In the genomic region with DNA sequence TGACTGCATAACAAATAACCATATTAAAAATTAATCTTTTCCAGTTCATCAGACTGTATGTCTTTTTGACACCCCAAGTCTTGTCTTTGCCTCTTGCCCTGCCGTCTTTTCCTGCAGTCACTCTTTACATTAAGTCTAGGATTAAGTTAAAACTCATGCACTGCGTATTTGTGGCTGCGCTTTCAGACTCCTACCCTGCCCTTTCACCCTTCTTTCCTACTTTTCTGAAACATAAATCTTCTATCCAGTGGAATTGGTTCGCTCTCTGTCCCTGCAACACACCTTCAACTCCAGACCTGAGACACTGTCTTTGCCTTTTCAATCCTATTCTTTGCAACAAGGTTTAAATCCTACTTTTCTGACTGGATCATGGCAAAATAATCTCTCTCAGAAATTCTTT, we compare ENCODE assay signal across 1 cellular context.
TF ChIP-seq lines count a peak whose summit lies in the region.

No MANE protein-coding gene starts in this region.

TF ChIP-seq in GM23338, 12 proteins besides CTCF, POLR2A, EP300 and RAD21:
- TF ChIP-seq CREB1 (CRISPR knock-in tag; IDR thresholded peaks at IDR 0.05; ENCODE audit: low read depth): no peak
- TF ChIP-seq, protein P1, sequence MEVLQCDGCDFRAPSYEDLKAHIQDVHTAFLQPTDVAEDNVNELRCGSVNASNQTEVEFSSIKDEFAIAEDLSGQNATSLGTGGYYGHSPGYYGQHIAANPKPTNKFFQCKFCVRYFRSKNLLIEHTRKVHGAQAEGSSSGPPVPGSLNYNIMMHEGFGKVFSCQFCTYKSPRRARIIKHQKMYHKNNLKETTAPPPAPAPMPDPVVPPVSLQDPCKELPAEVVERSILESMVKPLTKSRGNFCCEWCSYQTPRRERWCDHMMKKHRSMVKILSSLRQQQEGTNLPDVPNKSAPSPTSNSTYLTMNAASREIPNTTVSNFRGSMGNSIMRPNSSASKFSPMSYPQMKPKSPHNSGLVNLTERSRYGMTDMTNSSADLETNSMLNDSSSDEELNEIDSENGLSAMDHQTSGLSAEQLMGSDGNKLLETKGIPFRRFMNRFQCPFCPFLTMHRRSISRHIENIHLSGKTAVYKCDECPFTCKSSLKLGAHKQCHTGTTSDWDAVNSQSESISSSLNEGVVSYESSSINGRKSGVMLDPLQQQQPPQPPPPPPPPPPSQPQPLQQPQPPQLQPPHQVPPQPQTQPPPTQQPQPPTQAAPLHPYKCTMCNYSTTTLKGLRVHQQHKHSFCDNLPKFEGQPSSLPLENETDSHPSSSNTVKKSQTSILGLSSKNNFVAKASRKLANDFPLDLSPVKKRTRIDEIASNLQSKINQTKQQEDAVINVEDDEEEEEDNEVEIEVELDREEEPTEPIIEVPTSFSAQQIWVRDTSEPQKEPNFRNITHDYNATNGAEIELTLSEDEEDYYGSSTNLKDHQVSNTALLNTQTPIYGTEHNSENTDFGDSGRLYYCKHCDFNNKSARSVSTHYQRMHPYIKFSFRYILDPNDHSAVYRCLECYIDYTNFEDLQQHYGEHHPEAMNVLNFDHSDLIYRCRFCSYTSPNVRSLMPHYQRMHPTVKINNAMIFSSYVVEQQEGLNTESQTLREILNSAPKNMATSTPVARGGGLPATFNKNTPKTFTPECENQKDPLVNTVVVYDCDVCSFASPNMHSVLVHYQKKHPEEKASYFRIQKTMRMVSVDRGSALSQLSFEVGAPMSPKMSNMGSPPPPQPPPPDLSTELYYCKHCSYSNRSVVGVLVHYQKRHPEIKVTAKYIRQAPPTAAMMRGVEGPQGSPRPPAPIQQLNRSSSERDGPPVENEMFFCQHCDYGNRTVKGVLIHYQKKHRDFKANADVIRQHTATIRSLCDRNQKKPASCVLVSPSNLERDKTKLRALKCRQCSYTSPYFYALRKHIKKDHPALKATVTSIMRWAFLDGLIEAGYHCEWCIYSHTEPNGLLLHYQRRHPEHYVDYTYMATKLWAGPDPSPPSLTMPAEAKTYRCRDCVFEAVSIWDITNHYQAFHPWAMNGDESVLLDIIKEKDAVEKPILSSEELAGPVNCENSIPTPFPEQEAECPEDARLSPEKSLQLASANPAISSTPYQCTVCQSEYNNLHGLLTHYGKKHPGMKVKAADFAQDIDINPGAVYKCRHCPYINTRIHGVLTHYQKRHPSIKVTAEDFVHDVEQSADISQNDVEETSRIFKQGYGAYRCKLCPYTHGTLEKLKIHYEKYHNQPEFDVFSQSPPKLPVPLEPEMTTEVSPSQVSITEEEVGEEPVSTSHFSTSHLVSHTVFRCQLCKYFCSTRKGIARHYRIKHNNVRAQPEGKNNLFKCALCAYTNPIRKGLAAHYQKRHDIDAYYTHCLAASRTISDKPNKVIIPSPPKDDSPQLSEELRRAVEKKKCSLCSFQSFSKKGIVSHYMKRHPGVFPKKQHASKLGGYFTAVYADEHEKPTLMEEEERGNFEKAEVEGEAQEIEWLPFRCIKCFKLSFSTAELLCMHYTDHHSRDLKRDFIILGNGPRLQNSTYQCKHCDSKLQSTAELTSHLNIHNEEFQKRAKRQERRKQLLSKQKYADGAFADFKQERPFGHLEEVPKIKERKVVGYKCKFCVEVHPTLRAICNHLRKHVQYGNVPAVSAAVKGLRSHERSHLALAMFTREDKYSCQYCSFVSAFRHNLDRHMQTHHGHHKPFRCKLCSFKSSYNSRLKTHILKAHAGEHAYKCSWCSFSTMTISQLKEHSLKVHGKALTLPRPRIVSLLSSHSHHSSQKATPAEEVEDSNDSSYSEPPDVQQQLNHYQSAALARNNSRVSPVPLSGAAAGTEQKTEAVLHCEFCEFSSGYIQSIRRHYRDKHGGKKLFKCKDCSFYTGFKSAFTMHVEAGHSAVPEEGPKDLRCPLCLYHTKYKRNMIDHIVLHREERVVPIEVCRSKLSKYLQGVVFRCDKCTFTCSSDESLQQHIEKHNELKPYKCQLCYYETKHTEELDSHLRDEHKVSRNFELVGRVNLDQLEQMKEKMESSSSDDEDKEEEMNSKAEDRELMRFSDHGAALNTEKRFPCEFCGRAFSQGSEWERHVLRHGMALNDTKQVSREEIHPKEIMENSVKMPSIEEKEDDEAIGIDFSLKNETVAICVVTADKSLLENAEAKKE (CRISPR knock-in tag; IDR thresholded peaks at IDR 0.05): no peak
- no peak for TF ChIP-seq ZNF331 (CRISPR knock-in tag; IDR thresholded peaks at IDR 0.05; ENCODE audit: low read depth)
- TF ChIP-seq EZH2 (IDR thresholded peaks at IDR 0.05; ENCODE audit: low read depth, unreplicated experiment): no peak
- TF ChIP-seq STAT1 (IDR thresholded peaks at IDR 0.05; ENCODE audit: unreplicated experiment): no peak
- TF ChIP-seq JUNB (IDR thresholded peaks at IDR 0.05; ENCODE audit: unreplicated experiment): no peak
- TF ChIP-seq, protein P2, sequence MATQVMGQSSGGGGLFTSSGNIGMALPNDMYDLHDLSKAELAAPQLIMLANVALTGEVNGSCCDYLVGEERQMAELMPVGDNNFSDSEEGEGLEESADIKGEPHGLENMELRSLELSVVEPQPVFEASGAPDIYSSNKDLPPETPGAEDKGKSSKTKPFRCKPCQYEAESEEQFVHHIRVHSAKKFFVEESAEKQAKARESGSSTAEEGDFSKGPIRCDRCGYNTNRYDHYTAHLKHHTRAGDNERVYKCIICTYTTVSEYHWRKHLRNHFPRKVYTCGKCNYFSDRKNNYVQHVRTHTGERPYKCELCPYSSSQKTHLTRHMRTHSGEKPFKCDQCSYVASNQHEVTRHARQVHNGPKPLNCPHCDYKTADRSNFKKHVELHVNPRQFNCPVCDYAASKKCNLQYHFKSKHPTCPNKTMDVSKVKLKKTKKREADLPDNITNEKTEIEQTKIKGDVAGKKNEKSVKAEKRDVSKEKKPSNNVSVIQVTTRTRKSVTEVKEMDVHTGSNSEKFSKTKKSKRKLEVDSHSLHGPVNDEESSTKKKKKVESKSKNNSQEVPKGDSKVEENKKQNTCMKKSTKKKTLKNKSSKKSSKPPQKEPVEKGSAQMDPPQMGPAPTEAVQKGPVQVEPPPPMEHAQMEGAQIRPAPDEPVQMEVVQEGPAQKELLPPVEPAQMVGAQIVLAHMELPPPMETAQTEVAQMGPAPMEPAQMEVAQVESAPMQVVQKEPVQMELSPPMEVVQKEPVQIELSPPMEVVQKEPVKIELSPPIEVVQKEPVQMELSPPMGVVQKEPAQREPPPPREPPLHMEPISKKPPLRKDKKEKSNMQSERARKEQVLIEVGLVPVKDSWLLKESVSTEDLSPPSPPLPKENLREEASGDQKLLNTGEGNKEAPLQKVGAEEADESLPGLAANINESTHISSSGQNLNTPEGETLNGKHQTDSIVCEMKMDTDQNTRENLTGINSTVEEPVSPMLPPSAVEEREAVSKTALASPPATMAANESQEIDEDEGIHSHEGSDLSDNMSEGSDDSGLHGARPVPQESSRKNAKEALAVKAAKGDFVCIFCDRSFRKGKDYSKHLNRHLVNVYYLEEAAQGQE (IDR thresholded peaks at IDR 0.05; ENCODE audit: unreplicated experiment): no peak
- TF ChIP-seq NANOG (IDR thresholded peaks at IDR 0.05; ENCODE audit: borderline replicate concordance): no peak
- TF ChIP-seq POLR2AphosphoS5 (IDR thresholded peaks at IDR 0.05; ENCODE audit: low read depth): no peak
